1 cellular context compared by ENCODE assay signal in the genomic region with DNA sequence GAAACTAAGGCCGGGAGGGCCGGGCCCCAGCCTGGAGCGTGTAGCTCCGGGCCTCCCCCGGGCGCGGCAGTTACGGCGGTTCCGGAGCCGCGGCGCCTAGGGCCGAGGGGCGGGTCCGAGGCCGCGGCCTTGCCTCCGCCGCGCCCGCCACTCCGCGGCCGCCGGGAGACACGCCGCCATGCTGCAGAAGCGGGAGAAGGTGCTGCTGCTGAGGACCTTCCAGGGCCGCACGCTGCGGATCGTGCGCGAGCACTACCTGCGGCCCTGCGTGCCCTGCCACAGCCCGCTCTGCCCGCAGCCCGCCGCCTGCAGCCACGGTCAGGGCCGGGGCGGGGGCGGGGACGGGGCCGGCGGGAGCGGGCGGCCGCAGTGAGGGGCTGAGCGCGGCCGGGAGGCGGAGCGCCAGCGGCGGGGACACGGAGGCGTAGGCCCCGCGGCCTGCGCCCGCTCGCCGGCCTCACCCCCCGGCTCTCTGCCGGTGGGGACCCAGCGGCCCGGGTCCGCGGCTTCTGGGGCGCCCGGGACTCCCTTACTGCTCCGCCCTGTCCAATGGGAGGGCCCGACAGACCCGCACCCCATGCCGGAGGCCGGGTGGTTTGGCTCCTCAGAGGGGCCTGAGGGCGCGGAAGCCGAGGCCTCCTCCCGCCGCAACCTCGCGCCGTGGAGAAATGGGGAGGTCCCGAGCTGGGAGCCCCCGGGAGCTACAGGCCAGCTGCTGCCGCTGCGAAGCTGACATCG.
TF ChIP-seq lines count a peak whose summit lies in the region.

A gene (plus strand): TSS at position 150 of the 738 bp plus-strand sequence. CDS start 29 bp downstream, at position 179.

TF ChIP-seq in K562, 482 proteins besides CTCF, POLR2A, EP300 and RAD21 (continued from another document and continues in another):
- TF ChIP-seq, protein P1, sequence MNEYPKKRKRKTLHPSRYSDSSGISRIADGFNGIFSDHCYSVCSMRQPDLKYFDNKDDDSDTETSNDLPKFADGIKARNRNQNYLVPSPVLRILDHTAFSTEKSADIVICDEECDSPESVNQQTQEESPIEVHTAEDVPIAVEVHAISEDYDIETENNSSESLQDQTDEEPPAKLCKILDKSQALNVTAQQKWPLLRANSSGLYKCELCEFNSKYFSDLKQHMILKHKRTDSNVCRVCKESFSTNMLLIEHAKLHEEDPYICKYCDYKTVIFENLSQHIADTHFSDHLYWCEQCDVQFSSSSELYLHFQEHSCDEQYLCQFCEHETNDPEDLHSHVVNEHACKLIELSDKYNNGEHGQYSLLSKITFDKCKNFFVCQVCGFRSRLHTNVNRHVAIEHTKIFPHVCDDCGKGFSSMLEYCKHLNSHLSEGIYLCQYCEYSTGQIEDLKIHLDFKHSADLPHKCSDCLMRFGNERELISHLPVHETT (CRISPR knock-in tag; conservative IDR thresholded peaks at IDR 0.05 in 1 of 2, IDR thresholded peaks at IDR 0.05 in 1 of 2) = peak in 1 of 2 experiments; percentile 55; a peak in 2 of 4 replicates
- TF ChIP-seq PRMT5 (CRISPR knock-in tag; IDR thresholded peaks at IDR 0.05) = 0 out of 2 replicates have a peak, but pooled peaks have one; percentile 34
- 0 out of 2 replicates have a peak, but pooled peaks have one; percentile 32 for TF ChIP-seq NR4A1 (CRISPR knock-in tag; IDR thresholded peaks at IDR 0.05)
- no peak for TF ChIP-seq NR4A1 (tag; IDR thresholded peaks at IDR 0.05)
- TF ChIP-seq KDM1A (IDR thresholded peaks at IDR 0.05) = no peak
- peak; percentile 87 for TF ChIP-seq CXXC5 (CRISPR knock-in tag; IDR thresholded peaks at IDR 0.05)
- TF ChIP-seq GATAD2A (IDR thresholded peaks at IDR 0.05) = no peak
- TF ChIP-seq SMARCC2 (IDR thresholded peaks at IDR 0.05; ENCODE audit: low read depth) = 0 out of 2 replicates have a peak, but pooled peaks have one; percentile 32
- TF ChIP-seq, protein P2, sequence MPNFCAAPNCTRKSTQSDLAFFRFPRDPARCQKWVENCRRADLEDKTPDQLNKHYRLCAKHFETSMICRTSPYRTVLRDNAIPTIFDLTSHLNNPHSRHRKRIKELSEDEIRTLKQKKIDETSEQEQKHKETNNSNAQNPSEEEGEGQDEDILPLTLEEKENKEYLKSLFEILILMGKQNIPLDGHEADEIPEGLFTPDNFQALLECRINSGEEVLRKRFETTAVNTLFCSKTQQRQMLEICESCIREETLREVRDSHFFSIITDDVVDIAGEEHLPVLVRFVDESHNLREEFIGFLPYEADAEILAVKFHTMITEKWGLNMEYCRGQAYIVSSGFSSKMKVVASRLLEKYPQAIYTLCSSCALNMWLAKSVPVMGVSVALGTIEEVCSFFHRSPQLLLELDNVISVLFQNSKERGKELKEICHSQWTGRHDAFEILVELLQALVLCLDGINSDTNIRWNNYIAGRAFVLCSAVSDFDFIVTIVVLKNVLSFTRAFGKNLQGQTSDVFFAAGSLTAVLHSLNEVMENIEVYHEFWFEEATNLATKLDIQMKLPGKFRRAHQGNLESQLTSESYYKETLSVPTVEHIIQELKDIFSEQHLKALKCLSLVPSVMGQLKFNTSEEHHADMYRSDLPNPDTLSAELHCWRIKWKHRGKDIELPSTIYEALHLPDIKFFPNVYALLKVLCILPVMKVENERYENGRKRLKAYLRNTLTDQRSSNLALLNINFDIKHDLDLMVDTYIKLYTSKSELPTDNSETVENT (CRISPR knock-in tag; IDR thresholded peaks at IDR 0.05) = peak; percentile 20; the same call in 1 of the 2 replicates
- TF ChIP-seq ZNF3 (CRISPR knock-in tag; IDR thresholded peaks at IDR 0.05) = no peak
- TF ChIP-seq GATAD2B (IDR thresholded peaks at IDR 0.05; ENCODE audit: borderline replicate concordance) = 0 out of 2 replicates have a peak, but pooled peaks have one; percentile 74
- no peak for TF ChIP-seq HOXB6 (CRISPR knock-in tag; IDR thresholded peaks at IDR 0.05; ENCODE audit: borderline replicate concordance)
- peak; percentile 78 for TF ChIP-seq POLR2H (tag; IDR thresholded peaks at IDR 0.05; ENCODE audit: low read depth)
- TF ChIP-seq POLR2G (IDR thresholded peaks at IDR 0.05; ENCODE audit: low read depth, low read length) = peak; percentile 92
- TF ChIP-seq ELF1 (tag; IDR thresholded peaks at IDR 0.05) = no peak
- TF ChIP-seq PTRF (tag; IDR thresholded peaks at IDR 0.05) = no peak
- TF ChIP-seq LEF1 (IDR thresholded peaks at IDR 0.05) = no peak
- TF ChIP-seq, protein P3, sequence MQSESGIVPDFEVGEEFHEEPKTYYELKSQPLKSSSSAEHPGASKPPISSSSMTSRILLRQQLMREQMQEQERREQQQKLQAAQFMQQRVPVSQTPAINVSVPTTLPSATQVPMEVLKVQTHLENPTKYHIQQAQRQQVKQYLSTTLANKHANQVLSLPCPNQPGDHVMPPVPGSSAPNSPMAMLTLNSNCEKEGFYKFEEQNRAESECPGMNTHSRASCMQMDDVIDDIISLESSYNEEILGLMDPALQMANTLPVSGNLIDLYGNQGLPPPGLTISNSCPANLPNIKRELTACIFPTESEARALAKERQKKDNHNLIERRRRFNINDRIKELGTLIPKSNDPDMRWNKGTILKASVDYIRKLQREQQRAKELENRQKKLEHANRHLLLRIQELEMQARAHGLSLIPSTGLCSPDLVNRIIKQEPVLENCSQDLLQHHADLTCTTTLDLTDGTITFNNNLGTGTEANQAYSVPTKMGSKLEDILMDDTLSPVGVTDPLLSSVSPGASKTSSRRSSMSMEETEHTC (IDR thresholded peaks at IDR 0.05) = no peak
- TF ChIP-seq ERF (CRISPR knock-in tag; IDR thresholded peaks at IDR 0.05) = 0 out of 2 replicates have a peak, but pooled peaks have one; percentile 10
- no peak for TF ChIP-seq FOXA3 (CRISPR knock-in tag; conservative IDR thresholded peaks at IDR 0.05 in 1 of 2, IDR thresholded peaks at IDR 0.05 in 1 of 2)
- TF ChIP-seq CHD4 (IDR thresholded peaks at IDR 0.05; ENCODE audit: insufficient read depth, insufficient replicate concordance, low read depth, low read length, poor library complexity, severe bottlenecking) = no peak
- peak; percentile 94 for TF ChIP-seq CTBP1 (IDR thresholded peaks at IDR 0.05; ENCODE audit: borderline replicate concordance)
- TF ChIP-seq, protein P4, sequence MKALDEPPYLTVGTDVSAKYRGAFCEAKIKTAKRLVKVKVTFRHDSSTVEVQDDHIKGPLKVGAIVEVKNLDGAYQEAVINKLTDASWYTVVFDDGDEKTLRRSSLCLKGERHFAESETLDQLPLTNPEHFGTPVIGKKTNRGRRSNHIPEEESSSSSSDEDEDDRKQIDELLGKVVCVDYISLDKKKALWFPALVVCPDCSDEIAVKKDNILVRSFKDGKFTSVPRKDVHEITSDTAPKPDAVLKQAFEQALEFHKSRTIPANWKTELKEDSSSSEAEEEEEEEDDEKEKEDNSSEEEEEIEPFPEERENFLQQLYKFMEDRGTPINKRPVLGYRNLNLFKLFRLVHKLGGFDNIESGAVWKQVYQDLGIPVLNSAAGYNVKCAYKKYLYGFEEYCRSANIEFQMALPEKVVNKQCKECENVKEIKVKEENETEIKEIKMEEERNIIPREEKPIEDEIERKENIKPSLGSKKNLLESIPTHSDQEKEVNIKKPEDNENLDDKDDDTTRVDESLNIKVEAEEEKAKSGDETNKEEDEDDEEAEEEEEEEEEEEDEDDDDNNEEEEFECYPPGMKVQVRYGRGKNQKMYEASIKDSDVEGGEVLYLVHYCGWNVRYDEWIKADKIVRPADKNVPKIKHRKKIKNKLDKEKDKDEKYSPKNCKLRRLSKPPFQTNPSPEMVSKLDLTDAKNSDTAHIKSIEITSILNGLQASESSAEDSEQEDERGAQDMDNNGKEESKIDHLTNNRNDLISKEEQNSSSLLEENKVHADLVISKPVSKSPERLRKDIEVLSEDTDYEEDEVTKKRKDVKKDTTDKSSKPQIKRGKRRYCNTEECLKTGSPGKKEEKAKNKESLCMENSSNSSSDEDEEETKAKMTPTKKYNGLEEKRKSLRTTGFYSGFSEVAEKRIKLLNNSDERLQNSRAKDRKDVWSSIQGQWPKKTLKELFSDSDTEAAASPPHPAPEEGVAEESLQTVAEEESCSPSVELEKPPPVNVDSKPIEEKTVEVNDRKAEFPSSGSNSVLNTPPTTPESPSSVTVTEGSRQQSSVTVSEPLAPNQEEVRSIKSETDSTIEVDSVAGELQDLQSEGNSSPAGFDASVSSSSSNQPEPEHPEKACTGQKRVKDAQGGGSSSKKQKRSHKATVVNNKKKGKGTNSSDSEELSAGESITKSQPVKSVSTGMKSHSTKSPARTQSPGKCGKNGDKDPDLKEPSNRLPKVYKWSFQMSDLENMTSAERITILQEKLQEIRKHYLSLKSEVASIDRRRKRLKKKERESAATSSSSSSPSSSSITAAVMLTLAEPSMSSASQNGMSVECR (CRISPR knock-in tag; IDR thresholded peaks at IDR 0.05) = peak; percentile 51; the same call in 1 of the 2 replicates
- no peak for TF ChIP-seq GABPB2 (CRISPR knock-in tag; conservative IDR thresholded peaks at IDR 0.05)
- TF ChIP-seq, protein P5, sequence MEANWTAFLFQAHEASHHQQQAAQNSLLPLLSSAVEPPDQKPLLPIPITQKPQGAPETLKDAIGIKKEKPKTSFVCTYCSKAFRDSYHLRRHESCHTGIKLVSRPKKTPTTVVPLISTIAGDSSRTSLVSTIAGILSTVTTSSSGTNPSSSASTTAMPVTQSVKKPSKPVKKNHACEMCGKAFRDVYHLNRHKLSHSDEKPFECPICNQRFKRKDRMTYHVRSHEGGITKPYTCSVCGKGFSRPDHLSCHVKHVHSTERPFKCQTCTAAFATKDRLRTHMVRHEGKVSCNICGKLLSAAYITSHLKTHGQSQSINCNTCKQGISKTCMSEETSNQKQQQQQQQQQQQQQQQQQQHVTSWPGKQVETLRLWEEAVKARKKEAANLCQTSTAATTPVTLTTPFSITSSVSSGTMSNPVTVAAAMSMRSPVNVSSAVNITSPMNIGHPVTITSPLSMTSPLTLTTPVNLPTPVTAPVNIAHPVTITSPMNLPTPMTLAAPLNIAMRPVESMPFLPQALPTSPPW (CRISPR knock-in tag; IDR thresholded peaks at IDR 0.05) = peak; percentile 48; the same call in 1 of the 2 replicates
- no peak for TF ChIP-seq GATA2 (CRISPR knock-in tag; IDR thresholded peaks at IDR 0.05)
- no peak for TF ChIP-seq FOXJ3 (CRISPR knock-in tag; IDR thresholded peaks at IDR 0.05)
- TF ChIP-seq SREBF2 (CRISPR knock-in tag; IDR thresholded peaks at IDR 0.05) = no peak
- TF ChIP-seq, protein P6, sequence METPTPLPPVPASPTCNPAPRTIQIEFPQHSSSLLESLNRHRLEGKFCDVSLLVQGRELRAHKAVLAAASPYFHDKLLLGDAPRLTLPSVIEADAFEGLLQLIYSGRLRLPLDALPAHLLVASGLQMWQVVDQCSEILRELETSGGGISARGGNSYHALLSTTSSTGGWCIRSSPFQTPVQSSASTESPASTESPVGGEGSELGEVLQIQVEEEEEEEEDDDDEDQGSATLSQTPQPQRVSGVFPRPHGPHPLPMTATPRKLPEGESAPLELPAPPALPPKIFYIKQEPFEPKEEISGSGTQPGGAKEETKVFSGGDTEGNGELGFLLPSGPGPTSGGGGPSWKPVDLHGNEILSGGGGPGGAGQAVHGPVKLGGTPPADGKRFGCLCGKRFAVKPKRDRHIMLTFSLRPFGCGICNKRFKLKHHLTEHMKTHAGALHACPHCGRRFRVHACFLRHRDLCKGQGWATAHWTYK (CRISPR knock-in tag; IDR thresholded peaks at IDR 0.05) = no peak
- TF ChIP-seq CREB1 (IDR thresholded peaks at IDR 0.05) = peak; percentile 26; the same call in 1 of the 2 replicates
- no peak for TF ChIP-seq CREB1 (CRISPR knock-in tag; IDR thresholded peaks at IDR 0.05)
- TF ChIP-seq RFX5 (IDR thresholded peaks at IDR 0.05; ENCODE audit: low read depth, low read length) = no peak
- TF ChIP-seq KLF13 (tag; IDR thresholded peaks at IDR 0.05; ENCODE audit: borderline replicate concordance, low read depth) = no peak
- no peak for TF ChIP-seq TAL1 (IDR thresholded peaks at IDR 0.05)
- TF ChIP-seq SMC3 (conservative IDR thresholded peaks at IDR 0.05; ENCODE audit: insufficient read depth, low read depth, low read length) = no peak
- 0 out of 2 replicates have a peak, but pooled peaks have one; percentile 21 for TF ChIP-seq GABPA (tag; conservative IDR thresholded peaks at IDR 0.05; ENCODE audit: low read depth)
- no peak for TF ChIP-seq SAP30 (IDR thresholded peaks at IDR 0.05; ENCODE audit: borderline replicate concordance, insufficient read depth, low read depth, low read length, poor library complexity, severe bottlenecking)
- no peak for TF ChIP-seq CCAR2 (IDR thresholded peaks at IDR 0.05; ENCODE audit: low read depth, low read length)
- TF ChIP-seq, protein P7, sequence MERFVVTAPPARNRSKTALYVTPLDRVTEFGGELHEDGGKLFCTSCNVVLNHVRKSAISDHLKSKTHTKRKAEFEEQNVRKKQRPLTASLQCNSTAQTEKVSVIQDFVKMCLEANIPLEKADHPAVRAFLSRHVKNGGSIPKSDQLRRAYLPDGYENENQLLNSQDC (CRISPR knock-in tag; IDR thresholded peaks at IDR 0.05) = no peak
- no peak for TF ChIP-seq HDAC8 (tag; IDR thresholded peaks at IDR 0.05)
- TF ChIP-seq, protein P8, sequence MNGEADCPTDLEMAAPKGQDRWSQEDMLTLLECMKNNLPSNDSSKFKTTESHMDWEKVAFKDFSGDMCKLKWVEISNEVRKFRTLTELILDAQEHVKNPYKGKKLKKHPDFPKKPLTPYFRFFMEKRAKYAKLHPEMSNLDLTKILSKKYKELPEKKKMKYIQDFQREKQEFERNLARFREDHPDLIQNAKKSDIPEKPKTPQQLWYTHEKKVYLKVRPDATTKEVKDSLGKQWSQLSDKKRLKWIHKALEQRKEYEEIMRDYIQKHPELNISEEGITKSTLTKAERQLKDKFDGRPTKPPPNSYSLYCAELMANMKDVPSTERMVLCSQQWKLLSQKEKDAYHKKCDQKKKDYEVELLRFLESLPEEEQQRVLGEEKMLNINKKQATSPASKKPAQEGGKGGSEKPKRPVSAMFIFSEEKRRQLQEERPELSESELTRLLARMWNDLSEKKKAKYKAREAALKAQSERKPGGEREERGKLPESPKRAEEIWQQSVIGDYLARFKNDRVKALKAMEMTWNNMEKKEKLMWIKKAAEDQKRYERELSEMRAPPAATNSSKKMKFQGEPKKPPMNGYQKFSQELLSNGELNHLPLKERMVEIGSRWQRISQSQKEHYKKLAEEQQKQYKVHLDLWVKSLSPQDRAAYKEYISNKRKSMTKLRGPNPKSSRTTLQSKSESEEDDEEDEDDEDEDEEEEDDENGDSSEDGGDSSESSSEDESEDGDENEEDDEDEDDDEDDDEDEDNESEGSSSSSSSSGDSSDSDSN (IDR thresholded peaks at IDR 0.05; ENCODE audit: borderline replicate concordance in 1 of 2, low read depth in 2 of 2, low read length in 2 of 2) = peak; percentile 95 to 96
- TF ChIP-seq ELF4 (CRISPR knock-in tag; IDR thresholded peaks at IDR 0.05) = no peak
- no peak for TF ChIP-seq ELF2 (CRISPR knock-in tag; IDR thresholded peaks at IDR 0.05)
- TF ChIP-seq MEF2A (IDR thresholded peaks at IDR 0.05; ENCODE audit: control insufficient read depth, low read depth, low read length) = no peak
- TF ChIP-seq, protein P9, sequence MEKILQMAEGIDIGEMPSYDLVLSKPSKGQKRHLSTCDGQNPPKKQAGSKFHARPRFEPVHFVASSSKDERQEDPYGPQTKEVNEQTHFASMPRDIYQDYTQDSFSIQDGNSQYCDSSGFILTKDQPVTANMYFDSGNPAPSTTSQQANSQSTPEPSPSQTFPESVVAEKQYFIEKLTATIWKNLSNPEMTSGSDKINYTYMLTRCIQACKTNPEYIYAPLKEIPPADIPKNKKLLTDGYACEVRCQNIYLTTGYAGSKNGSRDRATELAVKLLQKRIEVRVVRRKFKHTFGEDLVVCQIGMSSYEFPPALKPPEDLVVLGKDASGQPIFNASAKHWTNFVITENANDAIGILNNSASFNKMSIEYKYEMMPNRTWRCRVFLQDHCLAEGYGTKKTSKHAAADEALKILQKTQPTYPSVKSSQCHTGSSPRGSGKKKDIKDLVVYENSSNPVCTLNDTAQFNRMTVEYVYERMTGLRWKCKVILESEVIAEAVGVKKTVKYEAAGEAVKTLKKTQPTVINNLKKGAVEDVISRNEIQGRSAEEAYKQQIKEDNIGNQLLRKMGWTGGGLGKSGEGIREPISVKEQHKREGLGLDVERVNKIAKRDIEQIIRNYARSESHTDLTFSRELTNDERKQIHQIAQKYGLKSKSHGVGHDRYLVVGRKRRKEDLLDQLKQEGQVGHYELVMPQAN (IDR thresholded peaks at IDR 0.05; ENCODE audit: borderline replicate concordance) = no peak
